2 cellular contexts compared by ENCODE assay signal in the genomic region with DNA sequence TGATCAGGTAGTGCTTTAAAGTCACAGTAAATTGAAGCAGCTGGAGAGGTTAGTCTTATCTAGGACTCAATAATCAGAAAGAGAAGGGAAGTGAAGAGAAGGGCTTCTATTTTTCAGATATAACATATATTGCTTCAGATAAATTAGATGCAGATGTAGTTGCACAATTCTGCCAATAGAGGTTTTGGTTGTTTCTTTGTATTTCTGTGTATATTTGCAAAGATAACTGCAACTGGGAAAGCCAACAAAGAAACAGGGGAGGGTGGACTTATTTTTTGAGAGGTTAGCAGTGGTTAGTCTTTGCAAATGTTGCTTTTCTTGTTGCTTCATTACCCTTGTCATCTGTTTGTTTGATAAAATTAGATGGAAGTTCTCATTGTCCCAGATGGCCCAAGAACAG.
TF ChIP-seq lines count a peak whose summit lies in the region.

No MANE protein-coding gene starts in this region.

TF ChIP-seq in IMR-90, 13 proteins besides CTCF, POLR2A, EP300 and RAD21 (continued from another document):
- TF ChIP-seq, protein P1, sequence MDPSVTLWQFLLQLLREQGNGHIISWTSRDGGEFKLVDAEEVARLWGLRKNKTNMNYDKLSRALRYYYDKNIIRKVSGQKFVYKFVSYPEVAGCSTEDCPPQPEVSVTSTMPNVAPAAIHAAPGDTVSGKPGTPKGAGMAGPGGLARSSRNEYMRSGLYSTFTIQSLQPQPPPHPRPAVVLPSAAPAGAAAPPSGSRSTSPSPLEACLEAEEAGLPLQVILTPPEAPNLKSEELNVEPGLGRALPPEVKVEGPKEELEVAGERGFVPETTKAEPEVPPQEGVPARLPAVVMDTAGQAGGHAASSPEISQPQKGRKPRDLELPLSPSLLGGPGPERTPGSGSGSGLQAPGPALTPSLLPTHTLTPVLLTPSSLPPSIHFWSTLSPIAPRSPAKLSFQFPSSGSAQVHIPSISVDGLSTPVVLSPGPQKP (IDR thresholded peaks at IDR 0.05; ENCODE audit: borderline replicate concordance, low read depth, low read length): no peak
- TF ChIP-seq FOS (IDR thresholded peaks at IDR 0.05; ENCODE audit: low read depth, low read length) (no peak), CHD1 (IDR thresholded peaks at IDR 0.05; ENCODE audit: low read depth, low read length) (no peak), CEBPB (IDR thresholded peaks at IDR 0.05; ENCODE audit: low read depth, low read length) (peak; percentile 42; the same call in 1 of the 2 replicates), RFX5 (IDR thresholded peaks at IDR 0.05; ENCODE audit: low read depth, low read length) (no peak)

TF ChIP-seq in WTC11, 78 proteins besides CTCF, POLR2A, EP300 and RAD21 (continued from another document):
- no peak for TF ChIP-seq MXD4 (CRISPR knock-in tag; IDR thresholded peaks at IDR 0.05; ENCODE audit: borderline replicate concordance)
- TF ChIP-seq KAT7 (CRISPR knock-in tag; IDR thresholded peaks at IDR 0.05; ENCODE audit: borderline replicate concordance): no peak
- TF ChIP-seq, protein P2, sequence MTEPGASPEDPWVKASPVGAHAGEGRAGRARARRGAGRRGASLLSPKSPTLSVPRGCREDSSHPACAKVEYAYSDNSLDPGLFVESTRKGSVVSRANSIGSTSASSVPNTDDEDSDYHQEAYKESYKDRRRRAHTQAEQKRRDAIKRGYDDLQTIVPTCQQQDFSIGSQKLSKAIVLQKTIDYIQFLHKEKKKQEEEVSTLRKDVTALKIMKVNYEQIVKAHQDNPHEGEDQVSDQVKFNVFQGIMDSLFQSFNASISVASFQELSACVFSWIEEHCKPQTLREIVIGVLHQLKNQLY (CRISPR knock-in tag; IDR thresholded peaks at IDR 0.05): no peak
- TF ChIP-seq JUN (CRISPR knock-in tag; IDR thresholded peaks at IDR 0.05): no peak
- TF ChIP-seq, protein P3, sequence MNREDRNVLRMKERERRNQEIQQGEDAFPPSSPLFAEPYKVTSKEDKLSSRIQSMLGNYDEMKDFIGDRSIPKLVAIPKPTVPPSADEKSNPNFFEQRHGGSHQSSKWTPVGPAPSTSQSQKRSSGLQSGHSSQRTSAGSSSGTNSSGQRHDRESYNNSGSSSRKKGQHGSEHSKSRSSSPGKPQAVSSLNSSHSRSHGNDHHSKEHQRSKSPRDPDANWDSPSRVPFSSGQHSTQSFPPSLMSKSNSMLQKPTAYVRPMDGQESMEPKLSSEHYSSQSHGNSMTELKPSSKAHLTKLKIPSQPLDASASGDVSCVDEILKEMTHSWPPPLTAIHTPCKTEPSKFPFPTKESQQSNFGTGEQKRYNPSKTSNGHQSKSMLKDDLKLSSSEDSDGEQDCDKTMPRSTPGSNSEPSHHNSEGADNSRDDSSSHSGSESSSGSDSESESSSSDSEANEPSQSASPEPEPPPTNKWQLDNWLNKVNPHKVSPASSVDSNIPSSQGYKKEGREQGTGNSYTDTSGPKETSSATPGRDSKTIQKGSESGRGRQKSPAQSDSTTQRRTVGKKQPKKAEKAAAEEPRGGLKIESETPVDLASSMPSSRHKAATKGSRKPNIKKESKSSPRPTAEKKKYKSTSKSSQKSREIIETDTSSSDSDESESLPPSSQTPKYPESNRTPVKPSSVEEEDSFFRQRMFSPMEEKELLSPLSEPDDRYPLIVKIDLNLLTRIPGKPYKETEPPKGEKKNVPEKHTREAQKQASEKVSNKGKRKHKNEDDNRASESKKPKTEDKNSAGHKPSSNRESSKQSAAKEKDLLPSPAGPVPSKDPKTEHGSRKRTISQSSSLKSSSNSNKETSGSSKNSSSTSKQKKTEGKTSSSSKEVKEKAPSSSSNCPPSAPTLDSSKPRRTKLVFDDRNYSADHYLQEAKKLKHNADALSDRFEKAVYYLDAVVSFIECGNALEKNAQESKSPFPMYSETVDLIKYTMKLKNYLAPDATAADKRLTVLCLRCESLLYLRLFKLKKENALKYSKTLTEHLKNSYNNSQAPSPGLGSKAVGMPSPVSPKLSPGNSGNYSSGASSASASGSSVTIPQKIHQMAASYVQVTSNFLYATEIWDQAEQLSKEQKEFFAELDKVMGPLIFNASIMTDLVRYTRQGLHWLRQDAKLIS (CRISPR knock-in tag; IDR thresholded peaks at IDR 0.05; ENCODE audit: borderline replicate concordance): no peak
- no peak for TF ChIP-seq TEAD4 (CRISPR knock-in tag; IDR thresholded peaks at IDR 0.05)
- TF ChIP-seq SMAD3 (CRISPR knock-in tag; IDR thresholded peaks at IDR 0.05; ENCODE audit: borderline replicate concordance): no peak
- TF ChIP-seq ETV6 (CRISPR knock-in tag; IDR thresholded peaks at IDR 0.05): no peak
